1 cellular context compared by ENCODE assay signal in genomic region chr10:97179731-97180366, GRCh38.
TF ChIP-seq lines count a peak whose summit lies in the region.

No MANE protein-coding gene starts in this region.

TF ChIP-seq in K562, 482 proteins besides CTCF, POLR2A, EP300 and RAD21 (continued from another document):
- TF ChIP-seq ZNF274 (IDR thresholded peaks at IDR 0.05; ENCODE audit: borderline replicate concordance, low read depth, low read length), result no peak
- no peak for TF ChIP-seq SMARCE1 (IDR thresholded peaks at IDR 0.05)
- TF ChIP-seq MED1 (CRISPR knock-in tag; IDR thresholded peaks at IDR 0.05; ENCODE audit: borderline replicate concordance), result no peak
- no peak for TF ChIP-seq SMC3 (conservative IDR thresholded peaks at IDR 0.05; ENCODE audit: insufficient read depth, low read depth, low read length)
- no peak for TF ChIP-seq HMGXB4 (CRISPR knock-in tag; IDR thresholded peaks at IDR 0.05)
- no peak for TF ChIP-seq DMBX1 (CRISPR knock-in tag; IDR thresholded peaks at IDR 0.05; ENCODE audit: borderline replicate concordance)
